ENCODE assay signal across 13 cellular contexts in genomic region chr4:183240581-183241321, GRCh38.
DNase-seq lines count a peak whose midpoint lies in the region; ATAC-seq, FAIRE-seq and TF ChIP-seq lines count a peak whose summit lies in the region.
"Had no signal": no experiment of that assay in that cellular context is flagged by ENCODE, and none has a peak within 500 bp of the region (broad histone marks: within the 10 kb centered on the region; RNA-seq: fewer than 3 reads in every experiment).

No MANE protein-coding gene starts in this region.

- intact Hi-C loops in body of pancreas (cut with DNase I), result no loop called here
- intact Hi-C loops in natural killer cell (cut with micrococcal nuclease), result no loop called here

- H3K27me3 Mint-ChIP-seq in natural killer cell (ENCODE audit: low read depth in 2 of 2), result peaks cover 0 to 5% of the 10 kb centered on the region in 2 donors
- H3K27me3 Mint-ChIP-seq: activated T-cell treated with anti-CD3 and anti-CD28 coated beads, Interleukin-2, amount 50 U/mL, for 24 hours; dendritic cell treated with granulocyte-macrophage colony-stimulating factor and Interleukin-4, amounts not matched to agents 40 ng/mL and 50 ng/mL, for 4 days had no signal

- no peaks in the 10 kb centered on the region for H3K36me3 Mint-ChIP-seq in natural killer cell
- H3K36me3 Mint-ChIP-seq: stimulated activated effector memory CD8-positive, alpha-beta T cell treated with anti-CD3 and anti-CD28 coated beads, Interleukin-12 subunit alpha, Interleukin-12 subunit beta, amount 100 ng/mL, for 72 hours had no signal

- no peaks in the 10 kb centered on the region for H3K9me3 Mint-ChIP-seq in natural killer cell
- H3K9me3 Mint-ChIP-seq: activated T-cell treated with anti-CD3 and anti-CD28 coated beads, Interleukin-2, amount 50 U/mL, for 24 hours; dendritic cell treated with granulocyte-macrophage colony-stimulating factor and Interleukin-4, amounts not matched to agents 40 ng/mL and 50 ng/mL, for 4 days; stimulated activated effector memory CD8-positive, alpha-beta T cell treated with anti-CD3 and anti-CD28 coated beads, Interleukin-12 subunit alpha, Interleukin-12 subunit beta, amount 100 ng/mL, for 72 hours had no signal

- H3K27ac ChIP-seq in HUES48 (ENCODE audit: low read depth, low read length) (peak overlapping the region; percentile 43), body of pancreas (peak overlapping the region; percentile 73 to 85 (median 82)), layer of hippocampus (ENCODE audit: low read depth, low read length) (peak overlapping the region; percentile 44), small intestine (ENCODE audit: low read depth in 1 of 2, low read length in 1 of 2) (no peak overlapping the region)
- H3K27ac ChIP-seq: KMS-11 had no signal

- H3K27ac Mint-ChIP-seq in natural killer cell, result no peak overlapping the region
- H3K27ac Mint-ChIP-seq: activated T-cell treated with anti-CD3 and anti-CD28 coated beads, Interleukin-2, amount 50 U/mL, for 24 hours; dendritic cell treated with granulocyte-macrophage colony-stimulating factor and Interleukin-4, amounts not matched to agents 40 ng/mL and 50 ng/mL, for 4 days; stimulated activated effector memory CD8-positive, alpha-beta T cell treated with anti-CD3 and anti-CD28 coated beads, Interleukin-12 subunit alpha, Interleukin-12 subunit beta, amount 100 ng/mL, for 72 hours had no signal

- H3K9me3 ChIP-seq in HUES48 (ENCODE audit: control insufficient read depth, insufficient read depth, low read length) (no peaks in the 10 kb centered on the region), body of pancreas (no peaks in the 10 kb centered on the region), small intestine (ENCODE audit: control insufficient read depth, low read depth) (no peaks in the 10 kb centered on the region)

- no peak for TF ChIP-seq POLR2A in body of pancreas (IDR thresholded peaks at IDR 0.05)

- peak; percentile 33 to 56 (median 48) for DNase-seq in body of pancreas
- peak; percentile 10 for DNase-seq in small intestine
- DNase-seq in activated CD4-positive, alpha-beta T cell treated with anti-CD3 and anti-CD28 coated beads for 4 hours, result no peak
- DNase-seq in natural killer cell, result no peak
- DNase-seq in globus pallidus (ENCODE audit: low spot score), result no peak
- DNase-seq: activated T-cell treated with anti-CD3 and anti-CD28 coated beads, Interleukin-2, amount 50 U/mL, for 24 hours; NCI-H1930 had no signal

- H3K9ac ChIP-seq in HUES48 (ENCODE audit: low read depth, low read length), result no peak overlapping the region
- H3K9ac ChIP-seq: KMS-11 had no signal

- H3K4me3 Mint-ChIP-seq in natural killer cell, result no peak overlapping the region
- H3K4me3 Mint-ChIP-seq: activated T-cell treated with anti-CD3 and anti-CD28 coated beads, Interleukin-2, amount 50 U/mL, for 24 hours; dendritic cell treated with granulocyte-macrophage colony-stimulating factor and Interleukin-4, amounts not matched to agents 40 ng/mL and 50 ng/mL, for 4 days; stimulated activated effector memory CD8-positive, alpha-beta T cell treated with anti-CD3 and anti-CD28 coated beads, Interleukin-12 subunit alpha, Interleukin-12 subunit beta, amount 100 ng/mL, for 72 hours had no signal

- peaks cover 49% of the 10 kb centered on the region for H3K4me1 ChIP-seq in HUES48 (ENCODE audit: control insufficient read depth, insufficient read depth, low read length)
- peaks cover 40% of the 10 kb centered on the region for H3K4me1 ChIP-seq in body of pancreas
- no peaks in the 10 kb centered on the region for H3K4me1 ChIP-seq in small intestine (ENCODE audit: control insufficient read depth in 2 of 2, insufficient read depth in 1 of 2, low read depth in 1 of 2, low read length in 1 of 2)

- TF ChIP-seq CTCF in body of pancreas (IDR thresholded peaks at IDR 0.05) (no peak), natural killer cell (IDR thresholded peaks at IDR 0.05) (no peak)

- no peaks in the 10 kb centered on the region for H3K27me3 ChIP-seq in HUES48 (ENCODE audit: control insufficient read depth, insufficient read depth, low read length)
- H3K27me3 ChIP-seq in body of pancreas, result no peaks in the 10 kb centered on the region
- H3K27me3 ChIP-seq in layer of hippocampus (ENCODE audit: control insufficient read depth, insufficient read depth, low read length), result no peaks in the 10 kb centered on the region
- no peaks in the 10 kb centered on the region for H3K27me3 ChIP-seq in small intestine (ENCODE audit: control insufficient read depth in 2 of 2, insufficient read depth in 2 of 2, low read length in 2 of 2)

- ATAC-seq in body of pancreas (peak; percentile 70), natural killer cell (no peak), HG02970 (IDR thresholded peaks at IDR 0.05; ENCODE audit: low FRiP score, unreplicated experiment) (no peak)
- ATAC-seq: stimulated activated effector memory CD8-positive, alpha-beta T cell treated with anti-CD3 and anti-CD28 coated beads, Interleukin-12 subunit alpha, Interleukin-12 subunit beta, amount 100 ng/mL, for 72 hours had no signal

- no peak for FAIRE-seq in small intestine (lab: Jason Lieb, UNC)

- no peaks in the 10 kb centered on the region for H3K4me1 Mint-ChIP-seq in natural killer cell
- H3K4me1 Mint-ChIP-seq: stimulated activated effector memory CD8-positive, alpha-beta T cell treated with anti-CD3 and anti-CD28 coated beads, Interleukin-12 subunit alpha, Interleukin-12 subunit beta, amount 100 ng/mL, for 72 hours had no signal

- peaks cover 55% of the 10 kb centered on the region for H3K36me3 ChIP-seq in HUES48 (ENCODE audit: control insufficient read depth, insufficient read depth, low read length)
- peaks cover 0 to 3% of the 10 kb centered on the region in 2 donors for H3K36me3 ChIP-seq in body of pancreas (replicated peaks in 1 of 2; ENCODE audit: insufficient read depth in 1 of 2, low read depth in 2 of 2)
- no peaks in the 10 kb centered on the region for H3K36me3 ChIP-seq in small intestine (ENCODE audit: control insufficient read depth in 2 of 2, insufficient read depth in 2 of 2, low read length in 2 of 2)

- H3K4me3 ChIP-seq in HUES48 (ENCODE audit: low read depth, low read length) (no peak overlapping the region), body of pancreas (no peak overlapping the region), small intestine (ENCODE audit: low read depth in 1 of 2, low read length in 2 of 2) (no peak overlapping the region)

- WGBS in body of pancreas, 2 donors, result 35 to 42% methylated on average over 13 to 15 of the region's 15 CpGs
- WGBS in small intestine, 3 donors, result 55 to 72% (median 60%) methylated on average over 15 of the region's 15 CpGs

Comparison
In these comparisons a context has a peak if more than half of its experiments do, and no peak if none do; other contexts are left out.
1. H3K27ac ChIP-seq: peak in HUES48 (single experiment), body of pancreas (4 of 4) and layer of hippocampus (single experiment); none in small intestine (0 of 2).
2. DNase-seq: peak in body of pancreas (4 of 4) and small intestine (single experiment); none in activated CD4-positive, alpha-beta T cell treated with anti-CD3 and anti-CD28 coated beads for 4 hours (0 of 2), natural killer cell (single experiment) and globus pallidus (single experiment).